Comparison of ENCODE assay signal across 8 cellular contexts in the genomic region with DNA sequence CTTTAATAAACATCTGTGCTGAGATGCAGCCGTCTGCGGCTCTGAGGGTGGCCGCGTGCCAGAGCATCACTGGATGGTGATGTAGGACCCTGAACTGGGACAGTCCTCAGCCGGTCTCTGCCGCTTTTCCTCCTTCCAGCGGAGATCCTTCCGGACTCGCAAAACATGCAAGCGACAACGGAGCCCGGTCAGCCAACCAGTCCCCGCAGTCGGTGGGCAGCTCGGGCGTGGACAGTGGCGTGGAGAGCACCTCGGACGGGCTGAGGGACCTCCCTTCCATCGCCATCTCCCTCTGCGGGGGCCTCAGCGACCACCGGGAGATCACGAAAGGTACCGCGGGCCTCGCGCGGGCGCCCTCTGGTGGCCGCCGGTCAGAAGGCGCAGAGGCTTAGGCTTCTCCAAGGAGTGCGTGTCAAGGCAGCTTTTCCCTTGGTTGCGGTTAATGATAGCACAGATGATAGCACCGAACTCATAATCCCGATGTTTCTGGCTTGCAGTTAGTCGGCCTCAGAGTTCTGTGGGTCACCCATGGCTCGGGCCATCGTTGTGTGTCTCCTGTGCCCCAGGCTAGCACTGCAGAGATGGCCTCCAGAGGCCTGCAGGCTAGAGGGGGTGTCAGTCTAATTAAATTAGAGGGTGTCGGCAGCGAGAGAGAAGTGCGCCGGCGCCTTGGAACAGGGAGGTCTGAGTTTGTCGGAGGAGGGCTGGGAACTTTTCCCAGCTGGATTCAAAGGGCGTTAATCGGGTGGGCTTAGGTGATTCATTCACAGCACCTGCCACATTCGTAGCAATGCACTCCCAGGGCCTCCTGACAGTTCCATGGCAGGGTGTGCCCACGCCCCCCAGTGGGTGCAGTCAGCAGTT. TPM values are rescaled to one million over a fixed set of nuclear protein-coding genes. Genes with fewer than 3 reads are reported as not detected.
A peak's percentile ranks its signal among the peaks of the same experiment; 100 is the strongest.
DNase-seq lines count a peak whose midpoint lies in the region; ATAC-seq and TF ChIP-seq lines count a peak whose summit lies in the region.

No MANE protein-coding gene starts in this region.

- POLR2A ChIA-PET in RWPE1 (lab: Yijun Ruan, JAX; ENCODE audit: low non-redundant PET): no interaction called here

- TF ChIP-seq CTCF in RWPE1 (conservative IDR thresholded peaks at IDR 0.05; ENCODE audit: low read depth) (peak; percentile 93), ovary (IDR thresholded peaks at IDR 0.05) (peak; percentile 76 to 79 (median 78))

- H3K36me3 ChIP-seq in ovary: no peaks in the 10 kb centered on the region

- intact Hi-C loops in head of caudate nucleus (cut with DNase I) (no loop called here), ovary (cut with DNase I) (loop anchor here in 1 of 4 donors (5.0 kb wide), 1 partner anchor 98 kb away; no protein-coding TSS in a partner anchor)

- H3K27ac ChIP-seq in RWPE1 (no peak overlapping the region), ovary (peak overlapping the region in 1 of 2 donors; percentile 6)

- TF ChIP-seq EP300 in ovary (IDR thresholded peaks at IDR 0.05): no peak

- no peak overlapping the region for H3K4me3 ChIP-seq in ovary

- no peaks in the 10 kb centered on the region for H3K9me3 ChIP-seq in ovary

- WGBS in ovary, 3 donors: 27 to 36% (median 31%) methylated on average over 44 to 50 of the region's 50 CpGs

- peak; percentile 48 for DNase-seq in RWPE1 (ENCODE audit: low spot score)
- DNase-seq in activated naive CD4-positive, alpha-beta T cell treated with anti-CD3 and anti-CD28 coated beads, Interleukin-2, amount 50 U/mL, for 16 hours: peak; percentile 52
- peak; percentile 37 to 88 (median 74) for DNase-seq in head of caudate nucleus
- peak in 4 of 5 donors; percentile 49 to 71 (median 63) for DNase-seq in ovary
- DNase-seq in SW 1271 (lab: John Stamatoyannopoulos, UW): no peak

- no peak for TF ChIP-seq POLR2A in ovary (IDR thresholded peaks at IDR 0.05)

- peak; percentile 57 for ATAC-seq in GM18868 (IDR thresholded peaks at IDR 0.05; ENCODE audit: unreplicated experiment)
- ATAC-seq in GM21381 (IDR thresholded peaks at IDR 0.05; ENCODE audit: unreplicated experiment): no peak
- ATAC-seq in GM21390 (IDR thresholded peaks at IDR 0.05; ENCODE audit: unreplicated experiment): no peak

- no peaks in the 10 kb centered on the region for H3K4me1 ChIP-seq in ovary (ENCODE audit: insufficient read depth)

- H3K27me3 ChIP-seq in ovary: no peaks in the 10 kb centered on the region

- CTCF ChIA-PET in RWPE1 (lab: Yijun Ruan, JAX): interaction anchor here (0.5 to 1.5 kb wide), 17 partner anchors 8 to 1219 kb away, joined by 3 to 6 read pairs (median 3); no protein-coding TSS in a partner anchor

RNA-seq across cellular contexts. Expression of gene LPIN1, which starts 38.5 kb away (rescaled TPM):
- 100 to 1,000 TPM in 1 of 7 donors, 10 to 100 TPM in 6; 19.9 to 144 (median 57.1) TPM for total RNA-seq in ovary
- 10 to 100 TPM; 25.6 to 33.7 TPM for polyA plus RNA-seq in ovary

Comparison
In these comparisons a context has a peak if more than half of its experiments do, and no peak if none do; other contexts are left out.
1. DNase-seq: peak in RWPE1 (single experiment), activated naive CD4-positive, alpha-beta T cell treated with anti-CD3 and anti-CD28 coated beads, Interleukin-2, amount 50 U/mL, for 16 hours (single experiment), head of caudate nucleus (42 of 42) and ovary (4 of 5); none in SW 1271 (0 of 2).